34 cellular contexts compared by ENCODE assay signal in the genomic region with DNA sequence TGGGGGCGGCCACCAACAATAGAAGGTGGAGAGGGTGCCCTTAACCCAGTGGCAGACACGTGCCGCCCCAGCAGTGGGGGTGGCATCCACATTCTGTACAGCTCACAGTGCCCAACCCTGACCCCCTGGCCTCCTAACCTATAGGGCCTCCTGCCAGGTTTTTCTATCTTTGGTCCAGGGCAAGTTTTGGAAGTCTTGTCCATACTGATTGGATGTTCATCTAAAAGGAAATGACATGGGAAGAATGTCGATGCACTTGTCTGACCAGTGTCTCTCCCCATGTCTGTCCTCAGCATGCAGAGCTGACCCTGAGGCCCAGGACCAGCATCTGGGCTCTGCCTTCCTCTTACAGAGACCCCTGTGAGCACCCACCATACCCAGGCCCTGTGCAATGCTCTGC. TPM values are rescaled to one million over a fixed set of nuclear protein-coding genes. Genes with fewer than 3 reads are reported as not detected.
"Had no signal": no experiment of that assay in that cellular context is flagged by ENCODE, and none has a peak within 500 bp of the region (broad histone marks: within the 10 kb centered on the region; RNA-seq: fewer than 3 reads in every experiment).

No MANE protein-coding gene starts in this region.

- H3K36me3 ChIP-seq: gastroesophageal sphincter, left ventricle myocardium inferior, neutrophil, ovary, prostate gland, sigmoid colon, suprapubic skin, tibial nerve had no signal

- H3K27me3 ChIP-seq: body of pancreas, gastroesophageal sphincter, hepatocyte, neutrophil, ovary, sigmoid colon, suprapubic skin, tibial nerve had no signal

- H3K27ac ChIP-seq: body of pancreas, gastroesophageal sphincter, hepatocyte, left ventricle myocardium inferior, neutrophil, ovary, prostate gland, sigmoid colon, suprapubic skin, tibial nerve had no signal

- H3K27ac Mint-ChIP-seq: activated B cell treated with CpG ODN at 0.5 μM for 24 hours; activated CD4-positive, alpha-beta memory T cell treated with anti-CD3 and anti-CD28 coated beads for 36 hours; activated CD8-positive, alpha-beta memory T cell treated with anti-CD3 and anti-CD28 coated beads, Interleukin-2, amount 10 ng/mL, durations not matched to agents 7 days and 5 days; activated T-helper 2 cell treated with anti-CD3 and anti-CD28 coated beads, Interferon-gamma antibody, Interleukin-2, Interleukin-4, amounts not matched to agents 10 μg/mL and 5 μg/mL and 100 μg/mL, durations not matched to agents 14 hours and 24 hours and 36 hours; nephron; T-helper 2 cell treated with Interferon-gamma antibody and Interleukin-4, amounts not matched to agents 5 μg/mL and 100 μg/mL, for 36 hours had no signal

- H3K9me3 ChIP-seq: body of pancreas, gastroesophageal sphincter, left ventricle myocardium inferior, mucosa of descending colon, neutrophil, ovary, prostate gland, sigmoid colon, suprapubic skin, tibial nerve had no signal

- H3K4me3 Mint-ChIP-seq: activated B cell treated with CpG ODN at 0.5 μM for 24 hours; activated CD4-positive, alpha-beta memory T cell treated with anti-CD3 and anti-CD28 coated beads for 36 hours; activated CD8-positive, alpha-beta memory T cell treated with anti-CD3 and anti-CD28 coated beads, Interleukin-2, amount 10 ng/mL, durations not matched to agents 7 days and 5 days; activated naive CD8-positive, alpha-beta T cell; nephron; T-cell; T-helper 2 cell treated with Interferon-gamma antibody and Interleukin-4, amounts not matched to agents 5 μg/mL and 100 μg/mL, for 36 hours had no signal

- H3K4me1 ChIP-seq: gastroesophageal sphincter, prostate gland, sigmoid colon, suprapubic skin had no signal

- H3K27me3 Mint-ChIP-seq: activated CD4-positive, alpha-beta memory T cell treated with anti-CD3 and anti-CD28 coated beads for 36 hours; activated CD8-positive, alpha-beta memory T cell treated with anti-CD3 and anti-CD28 coated beads, Interleukin-2, amount 10 ng/mL, durations not matched to agents 7 days and 5 days; activated naive CD8-positive, alpha-beta T cell; T-cell had no signal

- H3K4me3 ChIP-seq: body of pancreas, gastroesophageal sphincter, hepatocyte, left ventricle myocardium inferior, mucosa of descending colon, ovary, prostate gland, sigmoid colon, suprapubic skin, tibial nerve had no signal

- ATAC-seq: activated CD8-positive, alpha-beta memory T cell treated with anti-CD3 and anti-CD28 coated beads, Interleukin-2, amount 10 ng/mL, durations not matched to agents 7 days and 5 days; body of pancreas; gastroesophageal sphincter; mucosa of descending colon; T-cell had no signal

- H3K9me3 Mint-ChIP-seq: activated B cell treated with CpG ODN at 0.5 μM for 24 hours; activated CD4-positive, alpha-beta memory T cell treated with anti-CD3 and anti-CD28 coated beads for 36 hours; activated T-helper 2 cell treated with anti-CD3 and anti-CD28 coated beads, Interferon-gamma antibody, Interleukin-2, Interleukin-4, amounts not matched to agents 10 μg/mL and 5 μg/mL and 100 μg/mL, durations not matched to agents 14 hours and 24 hours and 36 hours; nephron; T-cell; T-helper 2 cell treated with Interferon-gamma antibody and Interleukin-4, amounts not matched to agents 5 μg/mL and 100 μg/mL, for 36 hours had no signal

- DNase-seq: activated B cell treated with CpG ODN at 0.5 μM for 24 hours; activated CD4-positive, alpha-beta memory T cell treated with anti-CD3 and anti-CD28 coated beads for 36 hours; activated CD4-positive, alpha-beta T cell treated with anti-CD3 and anti-CD28 coated beads for 4 hours; activated CD8-positive, alpha-beta memory T cell treated with anti-CD3 and anti-CD28 coated beads, Interleukin-2, amount 10 ng/mL, durations not matched to agents 7 days and 5 days; anterior cingulate cortex; body of pancreas; cerebellar nuclear complex; islet precursor cell; left ventricle myocardium inferior; mucosa of descending colon; ovary; retina; sigmoid colon; small intestine; stimulated activated CD4-positive, alpha-beta T cell treated with anti-CD3 and anti-CD28 coated beads, Interleukin-15, amount 100 ng/mL, for 24 hours; stimulated activated naive CD4-positive, alpha-beta T cell; T-cell had no signal

RNA-seq across cellular contexts. Expression of gene ANTXRL, which starts 32.3 kb away (rescaled TPM):
- total RNA-seq: activated B cell treated with CpG ODN at 0.5 μM for 24 hours; activated CD4-positive, alpha-beta memory T cell treated with anti-CD3 and anti-CD28 coated beads for 36 hours; activated CD8-positive, alpha-beta memory T cell treated with anti-CD3 and anti-CD28 coated beads, Interleukin-2, amount 10 ng/mL, durations not matched to agents 7 days and 5 days; activated T-helper 2 cell treated with anti-CD3 and anti-CD28 coated beads, Interferon-gamma antibody, Interleukin-2, Interleukin-4, amounts not matched to agents 10 μg/mL and 5 μg/mL and 100 μg/mL, durations not matched to agents 14 hours and 24 hours and 36 hours; body of pancreas; endothelial cell of umbilical vein; fibroblast of lung; fibroblast of villous mesenchyme; gastroesophageal sphincter; hepatocyte; left ventricle myocardium inferior; lung microvascular endothelial cell; mesenteric fat pad; mucosa of descending colon; myocyte; sigmoid colon; suprapubic skin; tibial nerve; urinary bladder had no signal
- polyA plus RNA-seq: endothelial cell of umbilical vein, fibroblast of lung, hepatocyte, ovary, sigmoid colon had no signal
